25 cellular contexts compared by ENCODE assay signal in genomic region chr10:76052798-76053473, GRCh38.
"Had no signal": no experiment of that assay in that cellular context is flagged by ENCODE, and none has a peak within 500 bp of the region (broad histone marks: within the 10 kb centered on the region; RNA-seq: fewer than 3 reads in every experiment).

No MANE protein-coding gene starts in this region.

- DNase-seq: activated CD4-positive, alpha-beta memory T cell treated with anti-CD3 and anti-CD28 coated beads, Interleukin-2, amount 10 ng/mL, durations not matched to agents 7 days and 5 days; activated CD4-positive, alpha-beta T cell treated with anti-CD3 and anti-CD28 coated beads for 36 hours; activated CD4-positive, alpha-beta T cell treated with anti-CD3 and anti-CD28 coated beads, Interleukin-2, amount 50 U/mL, for 1 hour; activated gamma-delta T cell treated with Interleukin-2 at 50 U/mL for 16 hours; activated naive CD4-positive, alpha-beta T cell treated with anti-CD3 and anti-CD28 coated beads, Interleukin-2, amount 10 ng/mL, durations not matched to agents 7 days and 5 days; activated naive CD8-positive, alpha-beta T cell treated with anti-CD3 and anti-CD28 coated beads for 36 hours; activated T-cell treated with anti-CD3 and anti-CD28 coated beads for 4 hours; activated T-cell treated with anti-CD3 and anti-CD28 coated beads, Interleukin-2, amount 50 U/mL, for 48 hours; brain microvascular endothelial cell; cerebellar nuclear complex; NCI-H1048; NCI-H1930; NCI-H2107; NCI-H345; NCI-H510A; NCI-H526 treated with DMSO at 0.1 percent for 48 hours; NCI-H82; NK-92 treated with Interleukin-12 subunit alpha and Interleukin-12 subunit beta, amount 100 ng/mL, for 24 hours; Peyer's patch; Right ventricle myocardium superior; SJCRH30; SK-N-SH; T-helper 1 cell; WERI-Rb-1 had no signal

- H3K36me3 ChIP-seq: brain microvascular endothelial cell, Peyer's patch, SJCRH30, WERI-Rb-1 had no signal

- H3K27me3 ChIP-seq: brain microvascular endothelial cell, Peyer's patch, SJCRH30 had no signal

- H3K27ac ChIP-seq: brain microvascular endothelial cell, Peyer's patch, RWPE1, SJCRH30, WERI-Rb-1 had no signal

- H3K4me2 ChIP-seq: SK-N-SH had no signal

- H3K9me3 ChIP-seq: SJCRH30, SK-N-SH had no signal

- H3K9ac ChIP-seq: SK-N-SH had no signal

- H3K4me1 ChIP-seq: Peyer's patch, SJCRH30 had no signal

- H3K4me3 ChIP-seq: Peyer's patch, SJCRH30 had no signal
